In the genomic region with DNA sequence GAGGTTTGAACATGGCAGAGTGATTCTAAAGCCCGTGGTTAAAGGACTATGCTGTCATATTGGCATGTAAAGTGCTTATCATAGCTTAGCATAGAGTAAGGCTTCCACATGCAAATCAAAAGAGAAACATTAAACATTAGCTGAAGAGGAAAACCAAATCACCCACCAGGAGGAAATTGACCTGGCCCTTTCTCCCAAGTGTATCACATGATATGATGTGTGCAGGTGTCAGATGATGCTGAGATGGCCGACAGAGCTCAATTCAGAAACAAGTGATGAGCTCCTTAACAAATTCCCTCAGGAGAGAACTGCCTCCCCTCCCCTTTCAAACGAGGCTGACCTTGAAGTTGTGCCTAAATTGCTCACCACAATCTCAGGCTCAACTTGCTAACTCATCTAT, we compare ENCODE assay signal across 8 cellular contexts.
DNase-seq lines count a peak whose midpoint lies in the region; ATAC-seq, FAIRE-seq and TF ChIP-seq lines count a peak whose summit lies in the region.

No MANE protein-coding gene starts in this region.

- H3K4me1 Mint-ChIP-seq in activated CD4-positive, alpha-beta memory T cell treated with anti-CD3 and anti-CD28 coated beads, Interleukin-2, amount 10 ng/mL, durations not matched to agents 7 days and 5 days = peaks cover 47% of the 10 kb centered on the region
- H3K4me1 Mint-ChIP-seq in stimulated activated memory B cell treated with anti-CD40 and anti-IgM and Interleukin-4, amounts not matched to agents 10 μg/mL and 1 μg/mL and 100 μg/mL, for 72 hours = peaks cover 72% of the 10 kb centered on the region

- H3K27ac Mint-ChIP-seq in activated CD4-positive, alpha-beta memory T cell treated with anti-CD3 and anti-CD28 coated beads, Interleukin-2, amount 10 ng/mL, durations not matched to agents 7 days and 5 days = peak overlapping the region; percentile 70
- peak overlapping the region; percentile 98 for H3K27ac Mint-ChIP-seq in stimulated activated memory B cell treated with anti-CD40 and anti-IgM and Interleukin-4, amounts not matched to agents 10 μg/mL and 1 μg/mL and 100 μg/mL, for 72 hours

- H3K9me3 Mint-ChIP-seq in activated CD4-positive, alpha-beta memory T cell treated with anti-CD3 and anti-CD28 coated beads, Interleukin-2, amount 10 ng/mL, durations not matched to agents 7 days and 5 days = peaks cover 38% of the 10 kb centered on the region
- peaks cover 3% of the 10 kb centered on the region for H3K9me3 Mint-ChIP-seq in stimulated activated memory B cell treated with anti-CD40 and anti-IgM and Interleukin-4, amounts not matched to agents 10 μg/mL and 1 μg/mL and 100 μg/mL, for 72 hours

- H3K27me3 Mint-ChIP-seq in activated CD4-positive, alpha-beta memory T cell treated with anti-CD3 and anti-CD28 coated beads, Interleukin-2, amount 10 ng/mL, durations not matched to agents 7 days and 5 days = no peaks in the 10 kb centered on the region
- no peaks in the 10 kb centered on the region for H3K27me3 Mint-ChIP-seq in stimulated activated memory B cell treated with anti-CD40 and anti-IgM and Interleukin-4, amounts not matched to agents 10 μg/mL and 1 μg/mL and 100 μg/mL, for 72 hours

- CTCF ChIA-PET in activated CD4-positive, alpha-beta memory T cell treated with anti-CD3 and anti-CD28 coated beads, Interleukin-2, amount 10 ng/mL, durations not matched to agents 7 days and 5 days (lab: Charles Lee) = interaction anchor here (1.2 to 2.4 kb wide), 4 partner anchors 46 to 218 kb away, joined by 3 to 13 read pairs (median 6); a partner anchor contains a TSS

- DNase-seq in NCI-H2029 (lab: John Stamatoyannopoulos, UW) (peak; percentile 8), NCI-H2029 treated with DMSO at 0.1 percent for 48 hours (lab: John Stamatoyannopoulos, UW) (no peak), mesenteric fat pad (ENCODE audit: low spot score) (no peak), D721Med (ENCODE audit: insufficient read length, low spot score) (no peak), T-helper 9 cell (no peak)
- no peak for DNase-seq in activated CD4-positive, alpha-beta memory T cell treated with anti-CD3 and anti-CD28 coated beads, Interleukin-2, amount 10 ng/mL, durations not matched to agents 7 days and 5 days

- peak; percentile 37 for ATAC-seq in HG02885 (IDR thresholded peaks at IDR 0.05; ENCODE audit: poor library complexity, unreplicated experiment)
- peak; percentile 79 for ATAC-seq in stimulated activated memory B cell treated with anti-CD40 and anti-IgM and Interleukin-4, amounts not matched to agents 10 μg/mL and 1 μg/mL and 100 μg/mL, for 72 hours

- POLR2A ChIA-PET in activated CD4-positive, alpha-beta memory T cell treated with anti-CD3 and anti-CD28 coated beads, Interleukin-2, amount 10 ng/mL, durations not matched to agents 7 days and 5 days (lab: Charles Lee) = interaction anchor here (0.9 to 6.2 kb wide), 7 partner anchors 12 to 486 kb away, joined by 3 to 51 read pairs (median 5); a partner anchor contains a TSS

- H3K36me3 Mint-ChIP-seq in activated CD4-positive, alpha-beta memory T cell treated with anti-CD3 and anti-CD28 coated beads, Interleukin-2, amount 10 ng/mL, durations not matched to agents 7 days and 5 days (ENCODE audit: low read depth) = peaks cover 40% of the 10 kb centered on the region
- H3K36me3 Mint-ChIP-seq in stimulated activated memory B cell treated with anti-CD40 and anti-IgM and Interleukin-4, amounts not matched to agents 10 μg/mL and 1 μg/mL and 100 μg/mL, for 72 hours = peaks cover 9% of the 10 kb centered on the region

- no peak for FAIRE-seq in D721Med (lab: Jason Lieb, UNC)

- TF ChIP-seq CTCF in D721Med (IDR thresholded peaks at IDR 0.05; ENCODE audit: insufficient read depth, missing control alignments) = no peak

- peak overlapping the region; percentile 51 for H3K4me3 Mint-ChIP-seq in activated CD4-positive, alpha-beta memory T cell treated with anti-CD3 and anti-CD28 coated beads, Interleukin-2, amount 10 ng/mL, durations not matched to agents 7 days and 5 days
- peak overlapping the region; percentile 82 for H3K4me3 Mint-ChIP-seq in stimulated activated memory B cell treated with anti-CD40 and anti-IgM and Interleukin-4, amounts not matched to agents 10 μg/mL and 1 μg/mL and 100 μg/mL, for 72 hours
